In genomic region chr11:86444981-86445380, GRCh38 we compare ENCODE assay signal across 18 cellular contexts.
DNase-seq lines count a peak whose midpoint lies in the region; ATAC-seq, FAIRE-seq and TF ChIP-seq lines count a peak whose summit lies in the region.
"Had no signal": no experiment of that assay in that cellular context is flagged by ENCODE, and none has a peak within 500 bp of the region (broad histone marks: within the 10 kb centered on the region; RNA-seq: fewer than 3 reads in every experiment).

No MANE protein-coding gene starts in this region.

- peaks cover 2% of the 10 kb centered on the region for H3K36me3 Mint-ChIP-seq in T-helper 2 cell treated with Interferon-gamma antibody and Interleukin-4, amounts not matched to agents 5 μg/mL and 100 μg/mL, for 36 hours (ENCODE audit: low read depth)
- peaks cover 42% of the 10 kb centered on the region for H3K36me3 Mint-ChIP-seq in activated naive CD8-positive, alpha-beta T cell treated with anti-CD3 and anti-CD28 coated beads for 36 hours
- H3K36me3 Mint-ChIP-seq: CD8-positive, alpha-beta T cell had no signal

- peaks cover 13% of the 10 kb centered on the region for H3K4me1 Mint-ChIP-seq in T-helper 2 cell treated with Interferon-gamma antibody and Interleukin-4, amounts not matched to agents 5 μg/mL and 100 μg/mL, for 36 hours (ENCODE audit: low read depth)
- H3K4me1 Mint-ChIP-seq in activated naive CD8-positive, alpha-beta T cell treated with anti-CD3 and anti-CD28 coated beads for 36 hours = peaks cover 60% of the 10 kb centered on the region
- H3K4me1 Mint-ChIP-seq: B cell had no signal

- H3K4me3 Mint-ChIP-seq in T-helper 2 cell treated with Interferon-gamma antibody and Interleukin-4, amounts not matched to agents 5 μg/mL and 100 μg/mL, for 36 hours = no peak overlapping the region
- H3K4me3 Mint-ChIP-seq in activated naive CD8-positive, alpha-beta T cell treated with anti-CD3 and anti-CD28 coated beads for 36 hours = no peak overlapping the region
- H3K4me3 Mint-ChIP-seq: B cell; CD8-positive, alpha-beta T cell had no signal

- H3K27ac Mint-ChIP-seq in T-helper 2 cell treated with Interferon-gamma antibody and Interleukin-4, amounts not matched to agents 5 μg/mL and 100 μg/mL, for 36 hours = no peak overlapping the region
- H3K27ac Mint-ChIP-seq in activated naive CD8-positive, alpha-beta T cell treated with anti-CD3 and anti-CD28 coated beads for 36 hours = peak overlapping the region; percentile 84
- H3K27ac Mint-ChIP-seq: B cell; CD8-positive, alpha-beta T cell had no signal

- no peak for TF ChIP-seq CTCF in GM12865 (IDR thresholded peaks at IDR 0.05; ENCODE audit: insufficient read depth, low read depth, low read length, missing control alignments)

- ATAC-seq in HG02798 (IDR thresholded peaks at IDR 0.05; ENCODE audit: poor library complexity, unreplicated experiment) = peak; percentile 36
- ATAC-seq: CD8-positive, alpha-beta T cell; K562 had no signal

- peak; percentile 6 for DNase-seq in T-helper 2 cell treated with Interferon-gamma antibody and Interleukin-4, amounts not matched to agents 5 μg/mL and 100 μg/mL, for 36 hours (ENCODE audit: low spot score)
- DNase-seq in T-helper 2 cell (no peak), GM12865 (ENCODE audit: low read depth) (peak; percentile 14), NCI-H1105 (lab: John Stamatoyannopoulos, UW) (no peak), GM19239 (ENCODE audit: insufficient read length, low spot score) (no peak), globus pallidus (ENCODE audit: low spot score) (no peak)
- DNase-seq in activated naive CD8-positive, alpha-beta T cell treated with anti-CD3 and anti-CD28 coated beads for 36 hours = no peak
- DNase-seq: CD8-positive, alpha-beta T cell; GOT3; NCI-H1417; NCI-H187 treated with DMSO at 0.1 percent for 48 hours; NCI-H526 treated with DMSO at 0.1 percent for 48 hours; NK-92 treated with Interleukin-12 subunit alpha and Interleukin-12 subunit beta, amount 100 ng/mL, for 24 hours; SHP77; SK-N-SH had no signal

- no peak overlapping the region for H3K4me3 ChIP-seq in GM12865 (ENCODE audit: low read depth, low read length)
- H3K4me3 ChIP-seq: K562 had no signal

- no peaks in the 10 kb centered on the region for H3K27me3 Mint-ChIP-seq in T-helper 2 cell treated with Interferon-gamma antibody and Interleukin-4, amounts not matched to agents 5 μg/mL and 100 μg/mL, for 36 hours (ENCODE audit: low read depth)
- no peaks in the 10 kb centered on the region for H3K27me3 Mint-ChIP-seq in activated naive CD8-positive, alpha-beta T cell treated with anti-CD3 and anti-CD28 coated beads for 36 hours
- H3K27me3 Mint-ChIP-seq: B cell had no signal

- FAIRE-seq in GM19239 (lab: Jason Lieb, UNC) = no peak
- FAIRE-seq: K562 had no signal

- no peaks in the 10 kb centered on the region for H3K9me3 Mint-ChIP-seq in T-helper 2 cell treated with Interferon-gamma antibody and Interleukin-4, amounts not matched to agents 5 μg/mL and 100 μg/mL, for 36 hours
- H3K9me3 Mint-ChIP-seq in activated naive CD8-positive, alpha-beta T cell treated with anti-CD3 and anti-CD28 coated beads for 36 hours = peaks cover 3% of the 10 kb centered on the region
- H3K9me3 Mint-ChIP-seq: CD8-positive, alpha-beta T cell had no signal

Comparison
In these comparisons a context has a peak if more than half of its experiments do, and no peak if none do; other contexts are left out.
1. DNase-seq: peak in T-helper 2 cell treated with Interferon-gamma antibody and Interleukin-4, amounts not matched to agents 5 μg/mL and 100 μg/mL, for 36 hours (single experiment) and GM12865 (single experiment); none in T-helper 2 cell (0 of 5), activated naive CD8-positive, alpha-beta T cell treated with anti-CD3 and anti-CD28 coated beads for 36 hours (single experiment), NCI-H1105 (single experiment), GM19239 (single experiment) and globus pallidus (single experiment).